In the genomic region with DNA sequence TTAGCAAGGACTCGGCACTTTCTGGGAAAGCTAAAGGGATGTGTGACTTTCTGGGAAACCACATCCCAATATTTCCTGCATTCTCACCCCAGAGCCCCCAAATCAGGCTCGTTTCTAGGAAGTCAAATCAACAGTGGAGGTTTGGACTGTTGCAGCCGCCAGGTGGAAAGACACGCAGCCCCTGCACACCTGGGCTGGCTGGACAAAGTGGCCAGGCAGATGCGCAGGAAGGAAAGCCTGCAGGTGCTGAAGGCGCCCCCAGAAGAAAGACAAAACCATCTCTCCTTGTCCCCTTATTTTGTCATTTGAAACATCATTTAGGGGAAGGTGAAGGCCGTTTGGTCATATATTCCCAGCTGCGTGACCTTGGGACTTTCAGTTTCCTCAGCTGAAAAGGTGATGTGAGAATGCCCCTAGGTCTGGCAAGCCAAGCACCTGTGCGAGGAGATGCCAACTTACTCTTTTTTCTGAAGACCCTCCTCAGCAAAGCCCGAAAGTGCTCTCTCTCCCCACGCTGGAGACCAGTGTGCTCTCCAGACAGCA, we compare ENCODE assay signal across 24 cellular contexts.
"Had no signal": no experiment of that assay in that cellular context is flagged by ENCODE, and none has a peak within 500 bp of the region (broad histone marks: within the 10 kb centered on the region; RNA-seq: fewer than 3 reads in every experiment).

No MANE protein-coding gene starts in this region.

- H3K9me3 Mint-ChIP-seq: activated naive CD4-positive, alpha-beta T cell treated with anti-CD3 and anti-CD28 coated beads, Interleukin-2, amount 50 U/mL, for 72 hours; activated T-helper 17 cell treated with anti-CD3 and anti-CD28 coated beads, Interleukin-2, amount 50 U/mL, for 72 hours; effector memory CD8-positive, alpha-beta T cell; natural killer cell; stimulated activated naive CD8-positive, alpha-beta T cell treated with anti-CD3 and anti-CD28 coated beads, Interleukin-15, Interleukin-2, amounts not matched to agents 100 ng/mL and 50 ng/mL, for 24 hours had no signal

- H3K27ac ChIP-seq: ascending aorta, brain microvascular endothelial cell, suprapubic skin, uterus had no signal

- ATAC-seq: activated naive CD4-positive, alpha-beta T cell treated with anti-CD3 and anti-CD28 coated beads, Interleukin-2, amount 50 U/mL, for 72 hours; activated T-helper 17 cell treated with anti-CD3 and anti-CD28 coated beads, Interleukin-2, amount 50 U/mL, for 72 hours; effector memory CD8-positive, alpha-beta T cell; esophagus mucosa; natural killer cell had no signal

- H3K36me3 Mint-ChIP-seq: activated naive CD4-positive, alpha-beta T cell treated with anti-CD3 and anti-CD28 coated beads, Interleukin-2, amount 50 U/mL, for 72 hours; natural killer cell had no signal

- H3K36me3 ChIP-seq: ascending aorta, brain microvascular endothelial cell, spleen, suprapubic skin, uterus had no signal

- H3K27me3 ChIP-seq: ascending aorta, brain microvascular endothelial cell, spleen, suprapubic skin, uterus had no signal

- DNase-seq: activated CD4-positive, alpha-beta T cell treated with anti-CD3 and anti-CD28 coated beads for 1 hour; activated CD4-positive, alpha-beta T cell treated with anti-CD3 and anti-CD28 coated beads, Interleukin-2, amount 50 U/mL, for 1 hour; activated T-cell treated with anti-CD3 and anti-CD28 coated beads, Interleukin-2, amount 50 U/mL, for 1 hour; brain microvascular endothelial cell; central memory CD4-positive, alpha-beta T cell; effector memory CD8-positive, alpha-beta T cell; foreskin melanocyte; kidney; natural killer cell; retina; spleen; stimulated activated CD4-positive, alpha-beta T cell treated with anti-CD3 and anti-CD28 coated beads, Interleukin-4, amount 100 ng/mL, for 24 hours; T-helper 9 cell; trophoblast cell; uterus had no signal

- H3K27me3 Mint-ChIP-seq: activated T-helper 17 cell treated with anti-CD3 and anti-CD28 coated beads, Interleukin-2, amount 50 U/mL, for 72 hours; stimulated activated naive CD8-positive, alpha-beta T cell treated with anti-CD3 and anti-CD28 coated beads, Interleukin-15, Interleukin-2, amounts not matched to agents 100 ng/mL and 50 ng/mL, for 24 hours had no signal

- H3K9me3 ChIP-seq: ascending aorta, spleen, suprapubic skin, uterus had no signal

- H3K4me3 Mint-ChIP-seq: activated T-helper 17 cell treated with anti-CD3 and anti-CD28 coated beads, Interleukin-2, amount 50 U/mL, for 72 hours; effector memory CD8-positive, alpha-beta T cell; natural killer cell; stimulated activated naive CD8-positive, alpha-beta T cell treated with anti-CD3 and anti-CD28 coated beads, Interleukin-15, Interleukin-2, amounts not matched to agents 100 ng/mL and 50 ng/mL, for 24 hours had no signal

- FAIRE-seq: endothelial cell of umbilical vein, kidney had no signal

- H3K4me1 Mint-ChIP-seq: natural killer cell had no signal

- H3K4me1 ChIP-seq: ascending aorta, uterus had no signal

- H3K4me3 ChIP-seq: ascending aorta, lung, spleen, suprapubic skin, uterus had no signal

- H3K27ac Mint-ChIP-seq: activated naive CD4-positive, alpha-beta T cell treated with anti-CD3 and anti-CD28 coated beads, Interleukin-2, amount 50 U/mL, for 72 hours; activated T-helper 17 cell treated with anti-CD3 and anti-CD28 coated beads, Interleukin-2, amount 50 U/mL, for 72 hours; effector memory CD8-positive, alpha-beta T cell; natural killer cell; progenitor cell of endocrine pancreas; stimulated activated naive CD8-positive, alpha-beta T cell treated with anti-CD3 and anti-CD28 coated beads, Interleukin-15, Interleukin-2, amounts not matched to agents 100 ng/mL and 50 ng/mL, for 24 hours had no signal
